8 cellular contexts compared by ENCODE assay signal in the genomic region with DNA sequence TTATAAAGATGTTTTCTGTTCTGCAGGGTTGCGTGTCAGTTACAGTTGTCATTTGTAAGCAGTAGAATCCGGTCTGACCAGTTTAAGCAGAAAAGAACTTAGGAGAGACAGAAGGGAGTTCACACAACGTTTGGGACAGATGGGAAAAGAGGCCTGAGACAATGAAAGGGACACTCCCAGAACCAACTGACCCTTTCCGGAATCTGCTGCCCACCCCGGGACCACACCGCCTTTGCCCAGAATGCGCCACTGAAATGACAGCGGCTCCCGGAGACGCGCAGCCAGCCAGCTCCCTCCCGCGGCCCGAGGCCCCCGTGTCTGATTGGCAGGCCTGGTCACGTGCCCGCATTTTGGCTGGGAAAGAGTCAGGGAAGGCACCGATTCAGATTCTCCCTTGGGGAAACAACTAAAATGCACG.
DNase-seq lines count a peak whose midpoint lies in the region; ATAC-seq and TF ChIP-seq lines count a peak whose summit lies in the region.

No MANE protein-coding gene starts in this region.

- peak overlapping the region; percentile 77 for H3K4me3 ChIP-seq in endodermal cell (ENCODE audit: low read length)
- H3K4me3 ChIP-seq in mesodermal cell (ENCODE audit: extremely low read depth, insufficient read depth, low read length, poor library complexity, severe bottlenecking) = peak overlapping the region; percentile 20

- DNase-seq in DMS53 treated with DMSO at 0.1 percent for 48 hours (lab: John Stamatoyannopoulos, UW; ENCODE audit: unreplicated experiment) = peak; percentile 99
- DNase-seq in NCI-H524 (lab: John Stamatoyannopoulos, UW) = peak; percentile 46 to 68
- DNase-seq in activated CD8-positive, alpha-beta memory T cell treated with anti-CD3 and anti-CD28 coated beads, Interleukin-2, amount 10 ng/mL, durations not matched to agents 7 days and 5 days = peak; percentile 73
- DNase-seq in endodermal cell = peak; percentile 93
- DNase-seq in stimulated activated CD8-positive, alpha-beta memory T cell treated with anti-CD3 and anti-CD28 coated beads, Interleukin-15, amount 100 ng/mL, for 1 hour (ENCODE audit: low read depth) = peak; percentile 17

- H3K27me3 Mint-ChIP-seq in activated CD8-positive, alpha-beta memory T cell treated with anti-CD3 and anti-CD28 coated beads, Interleukin-2, amount 10 ng/mL, durations not matched to agents 7 days and 5 days = peaks cover 20% of the 10 kb centered on the region
- H3K27me3 Mint-ChIP-seq in endodermal cell (ENCODE audit: insufficient read depth) = no peaks in the 10 kb centered on the region

- H3K36me3 Mint-ChIP-seq in activated CD8-positive, alpha-beta memory T cell treated with anti-CD3 and anti-CD28 coated beads, Interleukin-2, amount 10 ng/mL, durations not matched to agents 7 days and 5 days = peaks cover 5% of the 10 kb centered on the region
- H3K36me3 Mint-ChIP-seq in endodermal cell (ENCODE audit: low read depth) = no peaks in the 10 kb centered on the region

- H3K4me3 Mint-ChIP-seq in activated CD8-positive, alpha-beta memory T cell treated with anti-CD3 and anti-CD28 coated beads, Interleukin-2, amount 10 ng/mL, durations not matched to agents 7 days and 5 days = peak overlapping the region; percentile 71
- peak overlapping the region; percentile 60 for H3K4me3 Mint-ChIP-seq in endodermal cell

- H3K9ac ChIP-seq in endodermal cell (ENCODE audit: extremely low read depth, low read length, poor library complexity, severe bottlenecking) = no peak overlapping the region

- H3K36me3 ChIP-seq in endodermal cell (ENCODE audit: control insufficient read depth, insufficient read depth, low read length) (no peaks in the 10 kb centered on the region), mesodermal cell (ENCODE audit: control insufficient read depth, insufficient read depth, low read length) (no peaks in the 10 kb centered on the region)

- H3K9me3 Mint-ChIP-seq in activated CD8-positive, alpha-beta memory T cell treated with anti-CD3 and anti-CD28 coated beads, Interleukin-2, amount 10 ng/mL, durations not matched to agents 7 days and 5 days (ENCODE audit: low read depth) = peaks cover 3% of the 10 kb centered on the region
- no peaks in the 10 kb centered on the region for H3K9me3 Mint-ChIP-seq in endodermal cell

- H3K27ac Mint-ChIP-seq in activated CD8-positive, alpha-beta memory T cell treated with anti-CD3 and anti-CD28 coated beads, Interleukin-2, amount 10 ng/mL, durations not matched to agents 7 days and 5 days = no peak overlapping the region
- peak overlapping the region; percentile 31 for H3K27ac Mint-ChIP-seq in endodermal cell

- H3K9me3 ChIP-seq in endodermal cell (ENCODE audit: control insufficient read depth, low read length) (no peaks in the 10 kb centered on the region), mesodermal cell (ENCODE audit: control insufficient read depth, low read length) (no peaks in the 10 kb centered on the region)

- WGBS in endodermal cell (ENCODE audit: insufficient coverage in 1 of 2, insufficient read length in 1 of 2), 2 experiments = 8 to 19% methylated on average over 13 to 19 of the region's 19 CpGs
- WGBS in mesodermal cell (ENCODE audit: insufficient coverage in 2 of 2), 2 experiments = 25 to 39% methylated on average over 16 to 18 of the region's 19 CpGs

- no peaks in the 10 kb centered on the region for H3K27me3 ChIP-seq in endodermal cell (ENCODE audit: control insufficient read depth, insufficient read depth, low read length, poor library complexity, severe bottlenecking)

- H3K4me1 Mint-ChIP-seq in activated CD8-positive, alpha-beta memory T cell treated with anti-CD3 and anti-CD28 coated beads, Interleukin-2, amount 10 ng/mL, durations not matched to agents 7 days and 5 days = peaks cover 22% of the 10 kb centered on the region
- no peaks in the 10 kb centered on the region for H3K4me1 Mint-ChIP-seq in endodermal cell

- H3K27ac ChIP-seq in endodermal cell (ENCODE audit: low read depth, low read length) (no peak overlapping the region), mesodermal cell (ENCODE audit: low read depth, low read length, severe bottlenecking) (no peak overlapping the region)

- H3K4me1 ChIP-seq in endodermal cell (ENCODE audit: control insufficient read depth, insufficient read depth, low read length) = no peaks in the 10 kb centered on the region
- no peaks in the 10 kb centered on the region for H3K4me1 ChIP-seq in mesodermal cell (ENCODE audit: control insufficient read depth, insufficient read depth, low read length, poor library complexity, severe bottlenecking)

- CTCF ChIA-PET in activated CD8-positive, alpha-beta memory T cell treated with anti-CD3 and anti-CD28 coated beads, Interleukin-2, amount 10 ng/mL, durations not matched to agents 7 days and 5 days (lab: Charles Lee) = interaction anchor here (1.1 kb wide), 2 partner anchors 21 to 24 kb away, joined by 3 read pairs; no protein-coding TSS in a partner anchor

- peak; percentile 49 for ATAC-seq in HG02763 (IDR thresholded peaks at IDR 0.05; ENCODE audit: unreplicated experiment)
- ATAC-seq in activated CD8-positive, alpha-beta memory T cell treated with anti-CD3 and anti-CD28 coated beads, Interleukin-2, amount 10 ng/mL, durations not matched to agents 7 days and 5 days = peak; percentile 97
- no peak for ATAC-seq in GM18517 (IDR thresholded peaks at IDR 0.05; ENCODE audit: unreplicated experiment)

- TF ChIP-seq CTCF in endodermal cell (conservative IDR thresholded peaks at IDR 0.05) = no peak

Comparison
In these comparisons a context has a peak if more than half of its experiments do, and no peak if none do; other contexts are left out.
1. DNase-seq: peak in every context shown above with its lines; median percentile 99 in DMS53 treated with DMSO at 0.1 percent for 48 hours; 93 in endodermal cell; 73 in activated CD8-positive, alpha-beta memory T cell treated with anti-CD3 and anti-CD28 coated beads, Interleukin-2, amount 10 ng/mL, durations not matched to agents 7 days and 5 days; 57 in NCI-H524; 17 in stimulated activated CD8-positive, alpha-beta memory T cell treated with anti-CD3 and anti-CD28 coated beads, Interleukin-15, amount 100 ng/mL, for 1 hour.